Comparison of ENCODE assay signal across 3 cellular contexts in genomic region chr10:12320892-12321291, GRCh38.
TF ChIP-seq lines count a peak whose summit lies in the region.

No MANE protein-coding gene starts in this region.

TF ChIP-seq in Ishikawa, 13 proteins besides CTCF, POLR2A, EP300 and RAD21:
- TF ChIP-seq REST (IDR thresholded peaks at IDR 0.05; ENCODE audit: low read depth) (no peak), CREB1 (IDR thresholded peaks at IDR 0.05; ENCODE audit: low read depth) (no peak), EGR1 (IDR thresholded peaks at IDR 0.05) (no peak), TCF12 (IDR thresholded peaks at IDR 0.05; ENCODE audit: low read depth) (no peak), TAF1 (IDR thresholded peaks at IDR 0.05; ENCODE audit: low read depth) (no peak), CEBPB (IDR thresholded peaks at IDR 0.05) (0 out of 2 replicates have a peak, but pooled peaks have one; percentile 27)
- TF ChIP-seq, protein P1, sequence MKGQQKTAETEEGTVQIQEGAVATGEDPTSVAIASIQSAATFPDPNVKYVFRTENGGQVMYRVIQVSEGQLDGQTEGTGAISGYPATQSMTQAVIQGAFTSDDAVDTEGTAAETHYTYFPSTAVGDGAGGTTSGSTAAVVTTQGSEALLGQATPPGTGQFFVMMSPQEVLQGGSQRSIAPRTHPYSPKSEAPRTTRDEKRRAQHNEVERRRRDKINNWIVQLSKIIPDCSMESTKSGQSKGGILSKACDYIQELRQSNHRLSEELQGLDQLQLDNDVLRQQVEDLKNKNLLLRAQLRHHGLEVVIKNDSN (IDR thresholded peaks at IDR 0.05) = no peak

TF ChIP-seq in H1, 55 proteins besides CTCF, POLR2A, EP300 and RAD21:
- no peak for TF ChIP-seq RFX5 (IDR thresholded peaks at IDR 0.05; ENCODE audit: borderline replicate concordance, low read depth, low read length)
- TF ChIP-seq NANOG (IDR thresholded peaks at IDR 0.05; ENCODE audit: insufficient read depth, low read depth, low read length, poor library complexity, severe bottlenecking) = no peak
- TF ChIP-seq JUND (IDR thresholded peaks at IDR 0.05; ENCODE audit: low read length) = no peak
- TF ChIP-seq CEBPB (IDR thresholded peaks at IDR 0.05; ENCODE audit: low read depth, low read length) = peak; percentile 63; the same call in 1 of the 2 replicates
- no peak for TF ChIP-seq JUN (IDR thresholded peaks at IDR 0.05; ENCODE audit: low read depth, low read length)
- no peak for TF ChIP-seq CHD2 (IDR thresholded peaks at IDR 0.05; ENCODE audit: low read length)

TF ChIP-seq in liver, 16 proteins besides CTCF, POLR2A, EP300 and RAD21 (continued from another document):
- TF ChIP-seq HNF4A (conservative IDR thresholded peaks at IDR 0.05) (peak; percentile 52 to 66), SP1 (IDR thresholded peaks at IDR 0.05) (peak; percentile 26), EGR1 (IDR thresholded peaks at IDR 0.05; ENCODE audit: low read depth in 2 of 2) (peak in 1 of 2 donors; percentile 31), JUND (IDR thresholded peaks at IDR 0.05) (peak in 1 of 2 donors; percentile 16), FOXA2 (IDR thresholded peaks at IDR 0.05) (no peak), RXRA (IDR thresholded peaks at IDR 0.05) (peak in 1 of 2 donors; percentile 58)
- TF ChIP-seq, protein P2, sequence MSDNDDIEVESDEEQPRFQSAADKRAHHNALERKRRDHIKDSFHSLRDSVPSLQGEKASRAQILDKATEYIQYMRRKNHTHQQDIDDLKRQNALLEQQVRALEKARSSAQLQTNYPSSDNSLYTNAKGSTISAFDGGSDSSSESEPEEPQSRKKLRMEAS (IDR thresholded peaks at IDR 0.05) = no peak
